2 cellular contexts compared by ENCODE assay signal in genomic region chr12:65929641-65930040, GRCh38.
TF ChIP-seq lines count a peak whose summit lies in the region.

No MANE protein-coding gene starts in this region.

TF ChIP-seq in HepG2, 621 proteins besides CTCF, POLR2A, EP300 and RAD21 (continued from another document):
- TF ChIP-seq, protein P1, sequence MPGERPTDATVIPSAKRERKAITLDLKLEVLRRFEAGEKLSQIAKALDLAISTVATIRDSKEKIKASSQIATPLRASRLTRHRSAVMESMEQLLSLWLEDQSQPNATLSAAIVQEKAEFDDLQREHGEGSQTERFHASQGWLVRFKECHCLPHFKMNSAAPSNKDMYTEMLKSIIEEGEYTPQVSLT (CRISPR knock-in tag; IDR thresholded peaks at IDR 0.05; ENCODE audit: borderline replicate concordance, low read depth): no peak

TF ChIP-seq in WTC11, 78 proteins besides CTCF, POLR2A, EP300 and RAD21:
- TF ChIP-seq IRF1 (CRISPR knock-in tag; IDR thresholded peaks at IDR 0.05): no peak
- TF ChIP-seq NR3C1 (CRISPR knock-in tag; conservative IDR thresholded peaks at IDR 0.05; ENCODE audit: low read depth): no peak
- TF ChIP-seq JUN (CRISPR knock-in tag; IDR thresholded peaks at IDR 0.05): no peak
- TF ChIP-seq CBFB (CRISPR knock-in tag; IDR thresholded peaks at IDR 0.05; ENCODE audit: low read depth): no peak
- TF ChIP-seq KAT7 (CRISPR knock-in tag; IDR thresholded peaks at IDR 0.05; ENCODE audit: borderline replicate concordance): no peak
- TF ChIP-seq PRRX2 (CRISPR knock-in tag; IDR thresholded peaks at IDR 0.05): no peak
- TF ChIP-seq NR2C2 (CRISPR knock-in tag; IDR thresholded peaks at IDR 0.05): no peak
- TF ChIP-seq ZNF121 (CRISPR knock-in tag; IDR thresholded peaks at IDR 0.05): no peak
TF ChIP-seq in WTC11: peak in this region for 0.
